1 cellular context compared by ENCODE assay signal in the genomic region with DNA sequence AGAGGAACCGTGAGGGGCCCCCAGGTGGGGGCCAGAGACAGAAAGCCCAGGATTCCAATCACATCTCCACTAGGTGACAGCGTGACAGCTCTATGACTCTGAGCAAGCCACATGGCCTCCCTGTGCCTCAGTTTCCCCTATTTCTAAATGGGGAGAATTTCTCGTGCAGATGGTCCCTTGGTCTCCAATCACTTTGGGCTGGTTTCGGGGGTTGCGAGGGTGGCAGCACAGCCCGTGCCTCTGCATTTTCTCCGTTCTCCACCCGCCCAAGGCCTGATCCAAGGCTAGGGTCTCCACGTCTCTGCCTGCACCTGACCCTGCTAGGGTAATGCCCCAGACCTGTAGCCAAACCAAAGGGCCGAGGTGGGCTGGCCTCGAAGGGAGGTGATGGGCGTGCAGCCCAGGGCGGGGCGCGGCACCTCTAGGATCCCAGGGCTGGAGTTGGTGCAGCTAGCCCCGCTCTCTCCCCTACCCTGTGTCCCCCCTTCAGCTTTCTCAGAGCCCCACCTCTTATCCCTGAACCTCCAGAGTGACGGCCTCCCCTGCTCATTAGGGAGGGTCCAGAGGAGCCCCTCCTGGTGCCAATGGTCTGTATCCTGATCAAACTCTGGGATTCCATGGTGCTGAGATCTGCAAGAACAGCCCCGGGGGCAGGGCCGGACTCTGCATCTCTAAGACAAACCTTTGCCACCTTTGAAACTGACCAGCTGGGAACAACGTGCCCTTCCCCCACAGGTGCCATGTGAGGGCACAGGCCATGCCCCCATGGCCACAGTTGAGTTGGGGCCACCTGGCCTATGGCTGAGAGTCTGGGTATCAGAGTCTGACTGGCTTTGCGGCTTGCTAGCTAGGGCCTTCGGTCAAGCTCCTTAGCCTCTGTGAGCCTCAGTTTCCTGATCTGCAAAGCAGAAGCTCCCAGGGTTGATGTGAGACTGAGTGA.
TF ChIP-seq lines count a peak whose summit lies in the region.

No MANE protein-coding gene starts in this region.

TF ChIP-seq in GM23338, 12 proteins besides CTCF, POLR2A, EP300 and RAD21 (continued from another document):
- TF ChIP-seq, protein P1, sequence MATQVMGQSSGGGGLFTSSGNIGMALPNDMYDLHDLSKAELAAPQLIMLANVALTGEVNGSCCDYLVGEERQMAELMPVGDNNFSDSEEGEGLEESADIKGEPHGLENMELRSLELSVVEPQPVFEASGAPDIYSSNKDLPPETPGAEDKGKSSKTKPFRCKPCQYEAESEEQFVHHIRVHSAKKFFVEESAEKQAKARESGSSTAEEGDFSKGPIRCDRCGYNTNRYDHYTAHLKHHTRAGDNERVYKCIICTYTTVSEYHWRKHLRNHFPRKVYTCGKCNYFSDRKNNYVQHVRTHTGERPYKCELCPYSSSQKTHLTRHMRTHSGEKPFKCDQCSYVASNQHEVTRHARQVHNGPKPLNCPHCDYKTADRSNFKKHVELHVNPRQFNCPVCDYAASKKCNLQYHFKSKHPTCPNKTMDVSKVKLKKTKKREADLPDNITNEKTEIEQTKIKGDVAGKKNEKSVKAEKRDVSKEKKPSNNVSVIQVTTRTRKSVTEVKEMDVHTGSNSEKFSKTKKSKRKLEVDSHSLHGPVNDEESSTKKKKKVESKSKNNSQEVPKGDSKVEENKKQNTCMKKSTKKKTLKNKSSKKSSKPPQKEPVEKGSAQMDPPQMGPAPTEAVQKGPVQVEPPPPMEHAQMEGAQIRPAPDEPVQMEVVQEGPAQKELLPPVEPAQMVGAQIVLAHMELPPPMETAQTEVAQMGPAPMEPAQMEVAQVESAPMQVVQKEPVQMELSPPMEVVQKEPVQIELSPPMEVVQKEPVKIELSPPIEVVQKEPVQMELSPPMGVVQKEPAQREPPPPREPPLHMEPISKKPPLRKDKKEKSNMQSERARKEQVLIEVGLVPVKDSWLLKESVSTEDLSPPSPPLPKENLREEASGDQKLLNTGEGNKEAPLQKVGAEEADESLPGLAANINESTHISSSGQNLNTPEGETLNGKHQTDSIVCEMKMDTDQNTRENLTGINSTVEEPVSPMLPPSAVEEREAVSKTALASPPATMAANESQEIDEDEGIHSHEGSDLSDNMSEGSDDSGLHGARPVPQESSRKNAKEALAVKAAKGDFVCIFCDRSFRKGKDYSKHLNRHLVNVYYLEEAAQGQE (IDR thresholded peaks at IDR 0.05; ENCODE audit: unreplicated experiment) = no peak
- TF ChIP-seq EZH2 (IDR thresholded peaks at IDR 0.05; ENCODE audit: low read depth, unreplicated experiment) (no peak), EZH2phosphoT487 (IDR thresholded peaks at IDR 0.05; ENCODE audit: unreplicated experiment) (no peak), ZNF114 (CRISPR knock-in tag; IDR thresholded peaks at IDR 0.05) (no peak), STAT1 (IDR thresholded peaks at IDR 0.05; ENCODE audit: unreplicated experiment) (no peak), CREB1 (CRISPR knock-in tag; IDR thresholded peaks at IDR 0.05; ENCODE audit: low read depth) (no peak)
